Comparison of ENCODE assay signal across 14 cellular contexts in genomic region chr20:50248104-50248631, GRCh38. TPM values are rescaled to one million over a fixed set of nuclear protein-coding genes. Genes with fewer than 3 reads are reported as not detected.
DNase-seq lines count a peak whose midpoint lies in the region; ATAC-seq and TF ChIP-seq lines count a peak whose summit lies in the region.
"Had no signal": no experiment of that assay in that cellular context is flagged by ENCODE, and none has a peak within 500 bp of the region (broad histone marks: within the 10 kb centered on the region; RNA-seq: fewer than 3 reads in every experiment).

No MANE protein-coding gene starts in this region.

- peak overlapping the region; percentile 90 for H2BK5ac ChIP-seq in trophoblast cell (ENCODE audit: low read depth, low read length, poor library complexity)
- H2BK5ac ChIP-seq in H9 (ENCODE audit: insufficient read length, low read length): no peak overlapping the region

- no peaks in the 10 kb centered on the region for H4K20me1 ChIP-seq in H9 (ENCODE audit: control insufficient read depth, insufficient read depth, insufficient read length)

- no peak overlapping the region for H3T11ph ChIP-seq in H9 (ENCODE audit: low read length)

- H3K79me2 ChIP-seq in trophoblast cell (ENCODE audit: control insufficient read depth, insufficient read depth, low read length, poor library complexity) (peaks cover 11% of the 10 kb centered on the region), H9 (ENCODE audit: insufficient read depth, low read length) (no peaks in the 10 kb centered on the region)

- peaks cover 76% of the 10 kb centered on the region for H3K4me1 Mint-ChIP-seq in Calu3 (ENCODE audit: low read depth, unreplicated experiment)
- peaks cover 0 to 10% of the 10 kb centered on the region in 2 experiments; a peak in 3 of 4 replicates for H3K4me1 Mint-ChIP-seq in H9
- H3K4me1 Mint-ChIP-seq: memory B cell had no signal

- H3K4me2 ChIP-seq in trophoblast cell (ENCODE audit: low read length): no peak overlapping the region
- no peak overlapping the region for H3K4me2 ChIP-seq in H9 (ENCODE audit: insufficient read depth, insufficient read length, low read length)

- no peaks in the 10 kb centered on the region for H3K23me2 ChIP-seq in H9 (ENCODE audit: insufficient read length, low read depth, low read length, poor library complexity, severe bottlenecking)

- no peak overlapping the region for H3K23ac ChIP-seq in trophoblast cell (ENCODE audit: low read length)
- no peak overlapping the region for H3K23ac ChIP-seq in H9 (ENCODE audit: insufficient read length, low read depth, low read length)

- no CpG with 5 or more reads among the region's 17 CpGs for WGBS in trophoblast cell (ENCODE audit: extremely low coverage, insufficient coverage, insufficient read length)
- no CpG with 5 or more reads among the region's 17 CpGs for WGBS in H9 (ENCODE audit: extremely low coverage, insufficient read length, low lambda C conversion rate)

- peaks cover 46% of the 10 kb centered on the region for H3K36me3 Mint-ChIP-seq in Calu3 (ENCODE audit: insufficient read depth, unreplicated experiment)
- no peaks in the 10 kb centered on the region for H3K36me3 Mint-ChIP-seq in H9 (ENCODE audit: insufficient read depth in 1 of 3, low read depth in 3 of 3)
- H3K36me3 Mint-ChIP-seq: memory B cell had no signal

- CTCF ChIA-PET in Calu3 (lab: Charles Lee): interaction anchor here (0.8 to 1.4 kb wide), 3 partner anchors 12 to 37 kb away, joined by 3 to 6 read pairs (median 3); no protein-coding TSS in a partner anchor

- H2AK5ac ChIP-seq in trophoblast cell (ENCODE audit: low read length) (no peak overlapping the region), H9 (ENCODE audit: insufficient read length, low read length) (no peak overlapping the region)

- no peak overlapping the region for H3K56ac ChIP-seq in H9 (ENCODE audit: insufficient read length, low read depth, low read length)

- peak overlapping the region; percentile 7 for H3K4ac ChIP-seq in trophoblast cell (ENCODE audit: low read depth, low read length)
- no peak overlapping the region for H3K4ac ChIP-seq in H9 (ENCODE audit: low read depth, low read length)

- H3K9me3 Mint-ChIP-seq in Calu3 (ENCODE audit: low read depth, unreplicated experiment) (no peaks in the 10 kb centered on the region), H9 (no peaks in the 10 kb centered on the region)
- H3K9me3 Mint-ChIP-seq: memory B cell had no signal

- H4K12ac ChIP-seq in trophoblast cell (ENCODE audit: low read depth, low read length): no peak overlapping the region

- no peaks in the 10 kb centered on the region for H3K9me3 ChIP-seq in Peyer's patch
- H3K9me3 ChIP-seq in trophoblast cell (ENCODE audit: insufficient read depth, low read depth, low read length): no peaks in the 10 kb centered on the region
- H3K9me3 ChIP-seq in H9 (ENCODE audit: control insufficient read depth, low read depth, low read length): no peaks in the 10 kb centered on the region

- peak overlapping the region; percentile 93 for H3K27ac Mint-ChIP-seq in Calu3 (ENCODE audit: unreplicated experiment)
- no peak overlapping the region for H3K27ac Mint-ChIP-seq in H9
- H3K27ac Mint-ChIP-seq: memory B cell had no signal

- H3K27ac ChIP-seq in Peyer's patch (peak overlapping the region in 1 of 4 donors; percentile 34), trophoblast cell (ENCODE audit: low read depth, low read length) (peak overlapping the region; percentile 91), H9 (ENCODE audit: insufficient read length, low read depth, low read length) (no peak overlapping the region)
- H3K27ac ChIP-seq: SK-N-MC had no signal

- peaks cover 0 to 11% (median 2%) of the 10 kb centered on the region in 4 donors for H3K4me1 ChIP-seq in Peyer's patch
- peaks cover 31 to 35% of the 10 kb centered on the region in 2 experiments for H3K4me1 ChIP-seq in trophoblast cell (ENCODE audit: control insufficient read depth in 1 of 2, insufficient read depth in 2 of 2, low read length in 2 of 2)
- H3K4me1 ChIP-seq in H9 (ENCODE audit: insufficient read depth, low read length): no peaks in the 10 kb centered on the region

- H3K4me3 Mint-ChIP-seq in Calu3 (ENCODE audit: low read depth, unreplicated experiment) (peak overlapping the region; percentile 24), H9 (no peak overlapping the region)
- H3K4me3 Mint-ChIP-seq: memory B cell had no signal

- no peak overlapping the region for H2BK15ac ChIP-seq in H9 (ENCODE audit: low read depth, low read length)

- H3K27me3 Mint-ChIP-seq in Calu3 (ENCODE audit: unreplicated experiment) (no peaks in the 10 kb centered on the region), H9 (ENCODE audit: low read depth) (peaks cover 1% of the 10 kb centered on the region; the same call in 1 of the 2 replicates)

- TF ChIP-seq CTCF in Calu3 (IDR thresholded peaks at IDR 0.05; ENCODE audit: unreplicated experiment) (no peak), Peyer's patch (IDR thresholded peaks at IDR 0.05) (peak in 1 of 6 experiments; percentile 4), fibroblast of mammary gland (conservative IDR thresholded peaks at IDR 0.05; ENCODE audit: control insufficient read depth, insufficient read depth, low read depth, low read length) (no peak), H9 (conservative IDR thresholded peaks at IDR 0.05) (no peak)

- H3K4me3 ChIP-seq in Peyer's patch: no peak overlapping the region
- H3K4me3 ChIP-seq in fibroblast of mammary gland (ENCODE audit: control insufficient read depth, low read depth, low read length): no peak overlapping the region
- no peak overlapping the region for H3K4me3 ChIP-seq in trophoblast cell (ENCODE audit: low read depth, low read length)
- H3K4me3 ChIP-seq: SK-N-MC had no signal

- ATAC-seq in GM21390 (IDR thresholded peaks at IDR 0.05; ENCODE audit: unreplicated experiment) (no peak), HG03159 (IDR thresholded peaks at IDR 0.05; ENCODE audit: unreplicated experiment) (no peak)

- H3K79me1 ChIP-seq in trophoblast cell (ENCODE audit: low read length) (peaks cover 43% of the 10 kb centered on the region), H9 (ENCODE audit: insufficient read depth, low read depth, low read length, poor library complexity, severe bottlenecking) (no peaks in the 10 kb centered on the region)

- BruUV-seq in Calu3 (replicated peaks; lab: Mats Ljungman, UMichigan): no TSS peak

- intact Hi-C loops in Calu3 (cut with micrococcal nuclease; ENCODE audit: unreplicated experiment): loop anchor here (5.0 kb wide), 1 partner anchor 56 kb away; the partner anchor contains the start of gene CEBPB

- H4K5ac ChIP-seq in H9 (ENCODE audit: insufficient read length, low read depth, low read length): no peak overlapping the region

- H3K27me3 ChIP-seq in Peyer's patch (no peaks in the 10 kb centered on the region), trophoblast cell (ENCODE audit: insufficient read depth, low read length) (no peaks in the 10 kb centered on the region), H9 (ENCODE audit: insufficient read depth, low read length) (no peaks in the 10 kb centered on the region)

- H2BK12ac ChIP-seq in trophoblast cell (ENCODE audit: low read length) (peak overlapping the region; percentile 53), H9 (ENCODE audit: insufficient read length, low read depth, low read length) (no peak overlapping the region)

- H2AFZ ChIP-seq in trophoblast cell (ENCODE audit: insufficient read depth, low read length, poor library complexity) (no peak overlapping the region), H9 (ENCODE audit: low read length) (no peak overlapping the region)

- H3K36me3 ChIP-seq in Peyer's patch (no peaks in the 10 kb centered on the region), trophoblast cell (ENCODE audit: control insufficient read depth in 1 of 2, insufficient read depth in 2 of 2, low read length in 2 of 2) (no peaks in the 10 kb centered on the region)

- peak overlapping the region; percentile 68 for H4K8ac ChIP-seq in trophoblast cell (ENCODE audit: low read depth, low read length)
- H4K8ac ChIP-seq in H9 (replicated peaks; ENCODE audit: insufficient read length, low read depth, low read length): no peak overlapping the region

- H3K9ac ChIP-seq in trophoblast cell (ENCODE audit: low read length) (no peak overlapping the region), H9 (ENCODE audit: extremely low read depth, insufficient read length, low read length) (no peak overlapping the region)

- H3K18ac ChIP-seq in trophoblast cell (ENCODE audit: low read length): peak overlapping the region; percentile 28
- no peak overlapping the region for H3K18ac ChIP-seq in H9 (ENCODE audit: insufficient read length, low read depth, low read length)

- H3K14ac ChIP-seq in trophoblast cell (ENCODE audit: low read length): peak overlapping the region; percentile 83
- no peak overlapping the region for H3K14ac ChIP-seq in H9 (ENCODE audit: insufficient read depth, low read length)

- DNase-seq in Calu3: peak; percentile 80
- DNase-seq in Peyer's patch: peak in 2 of 3 donors; percentile 63 to 67
- peak; percentile 40 for DNase-seq in fibroblast of mammary gland (ENCODE audit: low read depth)
- peak; percentile 68 to 80 for DNase-seq in trophoblast cell
- DNase-seq in NK-92 treated with Interleukin-12 subunit alpha and Interleukin-12 subunit beta, amount 100 ng/mL, for 24 hours (lab: John Stamatoyannopoulos, UW): no peak
- no peak for DNase-seq in H9
- DNase-seq: activated CD4-positive, alpha-beta T cell treated with anti-CD3 and anti-CD28 coated beads for 4 hours; activated effector memory CD4-positive, alpha-beta T cell treated with anti-CD3 and anti-CD28 coated beads, Interleukin-2, amount 50 U/mL, for 16 hours; Karpas-422; NCI-H446 had no signal

- H2BK20ac ChIP-seq in H9 (ENCODE audit: low read depth, low read length, poor library complexity, severe bottlenecking): no peak overlapping the region

- H4K91ac ChIP-seq in trophoblast cell (ENCODE audit: low read depth, low read length) (peak overlapping the region; percentile 97), H9 (ENCODE audit: insufficient read length, low read depth, low read length) (no peak overlapping the region)

- no peak for TF ChIP-seq POLR2A in Peyer's patch (IDR thresholded peaks at IDR 0.05)

- H2BK120ac ChIP-seq in trophoblast cell (ENCODE audit: insufficient read depth, low read length, poor library complexity) (peak overlapping the region; percentile 94), H9 (ENCODE audit: low read depth, low read length, poor library complexity, severe bottlenecking) (no peak overlapping the region)

RNA-seq across cellular contexts. Expression of gene CEBPB, which starts 57.5 kb away (rescaled TPM):
- total RNA-seq in Calu3 (2022): 137 and 147 TPM in 2 replicates
- total RNA-seq in Peyer's patch: 10 to 100 TPM; 13.8 to 41.3 (median 27.8) TPM
- 167 and 177 TPM in 2 replicates for polyA plus RNA-seq in trophoblast cell (2013)
- 22.6 and 25.3 TPM in 2 replicates for total RNA-seq in H9 (2021)

Comparison
In these comparisons a context has a peak if more than half of its experiments do, and no peak if none do; other contexts are left out.
1. DNase-seq: peak in Calu3 (single experiment), Peyer's patch (2 of 3), fibroblast of mammary gland (single experiment) and trophoblast cell (2 of 2); none in NK-92 treated with Interleukin-12 subunit alpha and Interleukin-12 subunit beta, amount 100 ng/mL, for 24 hours (single experiment) and H9 (single experiment).